Comparison of ENCODE assay signal across 1 cellular context in genomic region chr2:178450574-178451429, GRCh38.
TF ChIP-seq lines count a peak whose summit lies in the region.

A gene with protein sequence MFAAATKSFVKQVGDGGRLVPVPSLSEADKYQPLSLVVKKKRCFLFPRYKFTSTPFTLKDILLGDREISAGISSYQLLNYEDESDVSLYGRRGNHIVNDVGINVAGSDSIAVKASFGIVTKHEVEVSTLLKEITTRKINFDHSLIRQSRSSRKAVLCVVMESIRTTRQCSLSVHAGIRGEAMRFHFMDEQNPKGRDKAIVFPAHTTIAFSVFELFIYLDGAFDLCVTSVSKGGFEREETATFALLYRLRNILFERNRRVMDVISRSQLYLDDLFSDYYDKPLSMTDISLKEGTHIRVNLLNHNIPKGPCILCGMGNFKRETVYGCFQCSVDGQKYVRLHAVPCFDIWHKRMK (plus strand): TSS chr2:178451378. CDS start chr2:178453410, 2,032 bp downstream.
PRKRA (minus strand) TSS chr2:178451175; CDS start chr2:178451030, 145 bp downstream.

TF ChIP-seq in K562, 482 proteins besides CTCF, POLR2A, EP300 and RAD21 (continued from another document and continues in another):
- peak; percentile 12; the same call in 1 of the 2 replicates for TF ChIP-seq TOE1 (IDR thresholded peaks at IDR 0.05; ENCODE audit: borderline replicate concordance)
- TF ChIP-seq TOE1 (CRISPR knock-in tag; IDR thresholded peaks at IDR 0.05; ENCODE audit: borderline replicate concordance, low read depth): 0 out of 2 replicates have a peak, but pooled peaks have one; percentile 43
- no peak for TF ChIP-seq HDAC2 (IDR thresholded peaks at IDR 0.05)
- TF ChIP-seq, protein P1, sequence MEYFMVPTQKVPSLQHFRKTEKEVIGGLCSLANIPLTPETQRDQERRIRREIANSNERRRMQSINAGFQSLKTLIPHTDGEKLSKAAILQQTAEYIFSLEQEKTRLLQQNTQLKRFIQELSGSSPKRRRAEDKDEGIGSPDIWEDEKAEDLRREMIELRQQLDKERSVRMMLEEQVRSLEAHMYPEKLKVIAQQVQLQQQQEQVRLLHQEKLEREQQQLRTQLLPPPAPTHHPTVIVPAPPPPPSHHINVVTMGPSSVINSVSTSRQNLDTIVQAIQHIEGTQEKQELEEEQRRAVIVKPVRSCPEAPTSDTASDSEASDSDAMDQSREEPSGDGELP (CRISPR knock-in tag; IDR thresholded peaks at IDR 0.05; ENCODE audit: borderline replicate concordance): peak; percentile 81; the same call in 1 of the 2 replicates
- no peak for TF ChIP-seq BCL6 (CRISPR knock-in tag; IDR thresholded peaks at IDR 0.05)
- peak; percentile 76 for TF ChIP-seq C11orf30 (IDR thresholded peaks at IDR 0.05; ENCODE audit: low read depth)
- TF ChIP-seq, protein P2, sequence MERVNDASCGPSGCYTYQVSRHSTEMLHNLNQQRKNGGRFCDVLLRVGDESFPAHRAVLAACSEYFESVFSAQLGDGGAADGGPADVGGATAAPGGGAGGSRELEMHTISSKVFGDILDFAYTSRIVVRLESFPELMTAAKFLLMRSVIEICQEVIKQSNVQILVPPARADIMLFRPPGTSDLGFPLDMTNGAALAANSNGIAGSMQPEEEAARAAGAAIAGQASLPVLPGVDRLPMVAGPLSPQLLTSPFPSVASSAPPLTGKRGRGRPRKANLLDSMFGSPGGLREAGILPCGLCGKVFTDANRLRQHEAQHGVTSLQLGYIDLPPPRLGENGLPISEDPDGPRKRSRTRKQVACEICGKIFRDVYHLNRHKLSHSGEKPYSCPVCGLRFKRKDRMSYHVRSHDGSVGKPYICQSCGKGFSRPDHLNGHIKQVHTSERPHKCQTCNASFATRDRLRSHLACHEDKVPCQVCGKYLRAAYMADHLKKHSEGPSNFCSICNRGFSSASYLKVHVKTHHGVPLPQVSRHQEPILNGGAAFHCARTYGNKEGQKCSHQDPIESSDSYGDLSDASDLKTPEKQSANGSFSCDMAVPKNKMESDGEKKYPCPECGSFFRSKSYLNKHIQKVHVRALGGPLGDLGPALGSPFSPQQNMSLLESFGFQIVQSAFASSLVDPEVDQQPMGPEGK (CRISPR knock-in tag; IDR thresholded peaks at IDR 0.05; ENCODE audit: borderline replicate concordance): no peak
- no peak for TF ChIP-seq POU5F1 (IDR thresholded peaks at IDR 0.05; ENCODE audit: borderline replicate concordance, low read depth, low read length, partially characterized antibody)
- peak; percentile 83; the same call in 1 of the 2 replicates for TF ChIP-seq RNF2 (IDR thresholded peaks at IDR 0.05)
- peak; percentile 28; the same call in 1 of the 2 replicates for TF ChIP-seq CEBPB (tag; IDR thresholded peaks at IDR 0.05)
- TF ChIP-seq KAT7 (CRISPR knock-in tag; IDR thresholded peaks at IDR 0.05; ENCODE audit: borderline replicate concordance): peak; percentile 99
- TF ChIP-seq, protein P3, sequence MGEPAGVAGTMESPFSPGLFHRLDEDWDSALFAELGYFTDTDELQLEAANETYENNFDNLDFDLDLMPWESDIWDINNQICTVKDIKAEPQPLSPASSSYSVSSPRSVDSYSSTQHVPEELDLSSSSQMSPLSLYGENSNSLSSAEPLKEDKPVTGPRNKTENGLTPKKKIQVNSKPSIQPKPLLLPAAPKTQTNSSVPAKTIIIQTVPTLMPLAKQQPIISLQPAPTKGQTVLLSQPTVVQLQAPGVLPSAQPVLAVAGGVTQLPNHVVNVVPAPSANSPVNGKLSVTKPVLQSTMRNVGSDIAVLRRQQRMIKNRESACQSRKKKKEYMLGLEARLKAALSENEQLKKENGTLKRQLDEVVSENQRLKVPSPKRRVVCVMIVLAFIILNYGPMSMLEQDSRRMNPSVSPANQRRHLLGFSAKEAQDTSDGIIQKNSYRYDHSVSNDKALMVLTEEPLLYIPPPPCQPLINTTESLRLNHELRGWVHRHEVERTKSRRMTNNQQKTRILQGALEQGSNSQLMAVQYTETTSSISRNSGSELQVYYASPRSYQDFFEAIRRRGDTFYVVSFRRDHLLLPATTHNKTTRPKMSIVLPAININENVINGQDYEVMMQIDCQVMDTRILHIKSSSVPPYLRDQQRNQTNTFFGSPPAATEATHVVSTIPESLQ (CRISPR knock-in tag; IDR thresholded peaks at IDR 0.05): peak; percentile 62; the same call in 1 of the 2 replicates
- no peak for TF ChIP-seq SNRNP70 (optimal IDR thresholded peaks at IDR 0.05; ENCODE audit: low read depth, low read length)
- TF ChIP-seq STAT6 (CRISPR knock-in tag; IDR thresholded peaks at IDR 0.05): 0 out of 2 replicates have a peak, but pooled peaks have one; percentile 15
- TF ChIP-seq, protein P4, sequence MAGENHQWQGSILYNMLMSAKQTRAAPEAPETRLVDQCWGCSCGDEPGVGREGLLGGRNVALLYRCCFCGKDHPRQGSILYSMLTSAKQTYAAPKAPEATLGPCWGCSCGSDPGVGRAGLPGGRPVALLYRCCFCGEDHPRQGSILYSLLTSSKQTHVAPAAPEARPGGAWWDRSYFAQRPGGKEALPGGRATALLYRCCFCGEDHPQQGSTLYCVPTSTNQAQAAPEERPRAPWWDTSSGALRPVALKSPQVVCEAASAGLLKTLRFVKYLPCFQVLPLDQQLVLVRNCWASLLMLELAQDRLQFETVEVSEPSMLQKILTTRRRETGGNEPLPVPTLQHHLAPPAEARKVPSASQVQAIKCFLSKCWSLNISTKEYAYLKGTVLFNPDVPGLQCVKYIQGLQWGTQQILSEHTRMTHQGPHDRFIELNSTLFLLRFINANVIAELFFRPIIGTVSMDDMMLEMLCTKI (IDR thresholded peaks at IDR 0.05; ENCODE audit: partially characterized antibody): no peak
- TF ChIP-seq BMI1 (IDR thresholded peaks at IDR 0.05; ENCODE audit: low read length): no peak
- no peak for TF ChIP-seq ZNF785 (CRISPR knock-in tag; IDR thresholded peaks at IDR 0.05)
- TF ChIP-seq TAF7 (tag; IDR thresholded peaks at IDR 0.05): no peak
- 0 out of 4 replicates have a peak, but pooled peaks of 1 of the 2 experiments have one; percentile 39 for TF ChIP-seq ZMIZ1 (IDR thresholded peaks at IDR 0.05; ENCODE audit: low read depth in 2 of 2, low read length in 2 of 2)
- TF ChIP-seq ZNF347 (CRISPR knock-in tag; IDR thresholded peaks at IDR 0.05; ENCODE audit: low read depth): no peak
- peak; percentile 87 for TF ChIP-seq KLF1 (tag; IDR thresholded peaks at IDR 0.05)
- no peak for TF ChIP-seq YBX1 (IDR thresholded peaks at IDR 0.05)
- TF ChIP-seq, protein P5, sequence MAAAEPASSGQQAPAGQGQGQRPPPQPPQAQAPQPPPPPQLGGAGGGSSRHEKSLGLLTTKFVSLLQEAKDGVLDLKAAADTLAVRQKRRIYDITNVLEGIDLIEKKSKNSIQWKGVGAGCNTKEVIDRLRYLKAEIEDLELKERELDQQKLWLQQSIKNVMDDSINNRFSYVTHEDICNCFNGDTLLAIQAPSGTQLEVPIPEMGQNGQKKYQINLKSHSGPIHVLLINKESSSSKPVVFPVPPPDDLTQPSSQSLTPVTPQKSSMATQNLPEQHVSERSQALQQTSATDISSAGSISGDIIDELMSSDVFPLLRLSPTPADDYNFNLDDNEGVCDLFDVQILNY (CRISPR knock-in tag; IDR thresholded peaks at IDR 0.05): 0 out of 2 replicates have a peak, but pooled peaks have one; percentile 14
- TF ChIP-seq ILF3 (IDR thresholded peaks at IDR 0.05; ENCODE audit: borderline replicate concordance): peak; percentile 43; the same call in 1 of the 2 replicates
- TF ChIP-seq ERF (CRISPR knock-in tag; IDR thresholded peaks at IDR 0.05): peak; percentile 87
- TF ChIP-seq U2AF2 (optimal IDR thresholded peaks at IDR 0.05; ENCODE audit: low read depth, low read length): no peak
- TF ChIP-seq ETV1 (tag; conservative IDR thresholded peaks at IDR 0.05; ENCODE audit: low read depth): peak; percentile 56
- peak; percentile 99 for TF ChIP-seq SUPT5H (IDR thresholded peaks at IDR 0.05)
- TF ChIP-seq ZNF41 (CRISPR knock-in tag; conservative IDR thresholded peaks at IDR 0.05): no peak
- no peak; a peak in 1 of 4 replicates for TF ChIP-seq ETV6 (IDR thresholded peaks at IDR 0.05; ENCODE audit: borderline replicate concordance in 1 of 2, low read depth in 2 of 2, low read length in 1 of 2)
- no peak for TF ChIP-seq ETV6 (CRISPR knock-in tag; IDR thresholded peaks at IDR 0.05; ENCODE audit: borderline replicate concordance)
- TF ChIP-seq ZKSCAN8 (CRISPR knock-in tag; IDR thresholded peaks at IDR 0.05): no peak
- peak; percentile 88; the same call in 1 of the 2 replicates for TF ChIP-seq RREB1 (CRISPR knock-in tag; IDR thresholded peaks at IDR 0.05)
- peak; percentile 70 for TF ChIP-seq TBP (optimal IDR thresholded peaks at IDR 0.05; ENCODE audit: low read depth, low read length)
